In genomic region chr6:36793296-36793912, GRCh38 we compare ENCODE assay signal across 19 cellular contexts. TPM values are rescaled to one million over a fixed set of nuclear protein-coding genes. Genes with fewer than 3 reads are reported as not detected.
DNase-seq lines count a peak whose midpoint lies in the region; ATAC-seq and TF ChIP-seq lines count a peak whose summit lies in the region.
"Had no signal": no experiment of that assay in that cellular context is flagged by ENCODE, and none has a peak within 500 bp of the region (broad histone marks: within the 10 kb centered on the region; RNA-seq: fewer than 3 reads in every experiment).

No MANE protein-coding gene starts in this region.

- CTCF ChIA-PET in activated naive CD4-positive, alpha-beta T cell treated with anti-CD3 and anti-CD28 coated beads, Interleukin-2, amount 10 ng/mL, durations not matched to agents 7 days and 5 days (lab: Charles Lee) = interaction anchor here (0.7 to 15.9 kb wide), 3 partner anchors 11 to 121 kb away, joined by 3 to 488 read pairs (median 13); no protein-coding TSS in a partner anchor
- CTCF ChIA-PET in CD8-positive, alpha-beta T cell (lab: Charles Lee) = no interaction called here

- H3K27ac ChIP-seq in HUES6 (ENCODE audit: low read depth, low read length) = no peak overlapping the region
- H3K27ac ChIP-seq in layer of hippocampus (ENCODE audit: low read depth, low read length) = peak overlapping the region; percentile 46
- H3K27ac ChIP-seq in CD8-positive, alpha-beta T cell (ENCODE audit: low read depth, low read length) = no peak overlapping the region
- H3K27ac ChIP-seq: body of pancreas, coronary artery, right atrium auricular region had no signal

- H3K4me1 ChIP-seq in HUES6 (ENCODE audit: control insufficient read depth, insufficient read depth, low read length) = peaks cover 27% of the 10 kb centered on the region
- H3K4me1 ChIP-seq in CD8-positive, alpha-beta T cell (ENCODE audit: insufficient read depth, low read length) = no peaks in the 10 kb centered on the region
- H3K4me1 ChIP-seq: body of pancreas had no signal

- POLR2A ChIA-PET in CD8-positive, alpha-beta T cell (lab: Charles Lee) = no interaction called here

- no peaks in the 10 kb centered on the region for H3K9me3 ChIP-seq in HUES6 (ENCODE audit: control insufficient read depth, insufficient read depth, low read depth, low read length)
- H3K9me3 ChIP-seq in CD8-positive, alpha-beta T cell (ENCODE audit: low read length) = no peaks in the 10 kb centered on the region
- H3K9me3 ChIP-seq: body of pancreas, right atrium auricular region had no signal

- ATAC-seq in stimulated activated effector memory CD8-positive, alpha-beta T cell treated with anti-CD3 and anti-CD28 coated beads, Interleukin-12 subunit alpha, Interleukin-12 subunit beta, amount 100 ng/mL, for 72 hours = no peak
- no peak for ATAC-seq in CD8-positive, alpha-beta T cell
- ATAC-seq: body of pancreas; HepG2; naive thymus-derived CD8-positive, alpha-beta T cell had no signal

- H3K4me3 Mint-ChIP-seq in brain (no peak overlapping the region), osteocyte (ENCODE audit: unreplicated experiment) (no peak overlapping the region)
- H3K4me3 Mint-ChIP-seq in stimulated activated effector memory CD8-positive, alpha-beta T cell treated with anti-CD3 and anti-CD28 coated beads, Interleukin-12 subunit alpha, Interleukin-12 subunit beta, amount 100 ng/mL, for 72 hours = no peak overlapping the region
- H3K4me3 Mint-ChIP-seq in activated naive CD4-positive, alpha-beta T cell treated with anti-CD3 and anti-CD28 coated beads, Interleukin-2, amount 10 ng/mL, durations not matched to agents 7 days and 5 days = no peak overlapping the region
- no peak overlapping the region for H3K4me3 Mint-ChIP-seq in CD8-positive, alpha-beta T cell
- H3K4me3 Mint-ChIP-seq: activated naive CD8-positive, alpha-beta T cell; activated T-cell treated with anti-CD3 and anti-CD28 coated beads, Interleukin-2, amount 50 U/mL, for 72 hours; naive thymus-derived CD8-positive, alpha-beta T cell had no signal

- no peak for DNase-seq in stimulated activated effector memory CD8-positive, alpha-beta T cell treated with anti-CD3 and anti-CD28 coated beads, Interleukin-12 subunit alpha, Interleukin-12 subunit beta, amount 100 ng/mL, for 72 hours (ENCODE audit: low spot score in 2 of 2)
- no peak for DNase-seq in activated naive CD4-positive, alpha-beta T cell treated with anti-CD3 and anti-CD28 coated beads, Interleukin-2, amount 10 ng/mL, durations not matched to agents 7 days and 5 days
- DNase-seq in activated CD4-positive, alpha-beta T cell treated with anti-CD3 and anti-CD28 coated beads, Interleukin-2, amount 50 U/mL, for 1 hour = no peak
- DNase-seq in osteocyte (ENCODE audit: extremely low spot score, unreplicated experiment) = no peak
- no peak for DNase-seq in CD8-positive, alpha-beta T cell
- DNase-seq: activated CD4-positive, CD25-positive, alpha-beta regulatory T cell; activated T-cell treated with anti-CD3 and anti-CD28 coated beads, Interleukin-2, amount 50 U/mL, for 72 hours; body of pancreas; mesenchymal stem cell; naive thymus-derived CD8-positive, alpha-beta T cell; NCI-H1417 treated with DMSO at 0.1 percent for 48 hours had no signal

- no peaks in the 10 kb centered on the region for H3K36me3 Mint-ChIP-seq in brain
- H3K36me3 Mint-ChIP-seq in stimulated activated effector memory CD8-positive, alpha-beta T cell treated with anti-CD3 and anti-CD28 coated beads, Interleukin-12 subunit alpha, Interleukin-12 subunit beta, amount 100 ng/mL, for 72 hours = no peaks in the 10 kb centered on the region
- no peaks in the 10 kb centered on the region for H3K36me3 Mint-ChIP-seq in activated naive CD4-positive, alpha-beta T cell treated with anti-CD3 and anti-CD28 coated beads, Interleukin-2, amount 10 ng/mL, durations not matched to agents 7 days and 5 days
- H3K36me3 Mint-ChIP-seq in osteocyte (ENCODE audit: unreplicated experiment) = no peaks in the 10 kb centered on the region
- no peaks in the 10 kb centered on the region for H3K36me3 Mint-ChIP-seq in CD8-positive, alpha-beta T cell
- H3K36me3 Mint-ChIP-seq: activated naive CD8-positive, alpha-beta T cell; naive thymus-derived CD8-positive, alpha-beta T cell had no signal

- peak overlapping the region; percentile 18; the same call in 1 of the 2 replicates for H3K4me3 ChIP-seq in HUES6 (ENCODE audit: low read depth, low read length)
- H3K4me3 ChIP-seq in CD8-positive, alpha-beta T cell (ENCODE audit: low read depth, low read length) = no peak overlapping the region
- H3K4me3 ChIP-seq: body of pancreas, coronary artery, right atrium auricular region had no signal

- peak overlapping the region; percentile 23 to 88 (median 64) for H3K27ac Mint-ChIP-seq in brain
- peak overlapping the region; percentile 26 for H3K27ac Mint-ChIP-seq in stimulated activated effector memory CD8-positive, alpha-beta T cell treated with anti-CD3 and anti-CD28 coated beads, Interleukin-12 subunit alpha, Interleukin-12 subunit beta, amount 100 ng/mL, for 72 hours
- no peak overlapping the region for H3K27ac Mint-ChIP-seq in activated naive CD4-positive, alpha-beta T cell treated with anti-CD3 and anti-CD28 coated beads, Interleukin-2, amount 10 ng/mL, durations not matched to agents 7 days and 5 days
- H3K27ac Mint-ChIP-seq in osteocyte (ENCODE audit: unreplicated experiment) = no peak overlapping the region
- H3K27ac Mint-ChIP-seq in CD8-positive, alpha-beta T cell = no peak overlapping the region
- H3K27ac Mint-ChIP-seq: activated naive CD8-positive, alpha-beta T cell; activated T-cell treated with anti-CD3 and anti-CD28 coated beads, Interleukin-2, amount 50 U/mL, for 72 hours had no signal

- intact Hi-C loops in CD8-positive, alpha-beta T cell (cut with DNase I, micrococcal nuclease) = loop anchor here in 1 of 2 experiments (5.0 kb wide), 1 partner anchor 609 kb away; no protein-coding TSS in a partner anchor

- no peak overlapping the region for H3K9ac ChIP-seq in HUES6 (ENCODE audit: low read length)

- no peaks in the 10 kb centered on the region for H3K27me3 ChIP-seq in HUES6 (ENCODE audit: control insufficient read depth, insufficient read depth, low read length)
- H3K27me3 ChIP-seq in layer of hippocampus (ENCODE audit: control insufficient read depth, insufficient read depth, low read length) = peaks cover 2% of the 10 kb centered on the region
- H3K27me3 ChIP-seq in CD8-positive, alpha-beta T cell (ENCODE audit: insufficient read depth, low read length) = no peaks in the 10 kb centered on the region
- H3K27me3 ChIP-seq: body of pancreas, right atrium auricular region had no signal

- no peaks in the 10 kb centered on the region for H3K36me3 ChIP-seq in HUES6 (ENCODE audit: control insufficient read depth, insufficient read depth, low read length)
- no peaks in the 10 kb centered on the region for H3K36me3 ChIP-seq in CD8-positive, alpha-beta T cell (ENCODE audit: insufficient read depth, low read length)

- H3K4me1 Mint-ChIP-seq in brain (peaks cover 69% of the 10 kb centered on the region), osteocyte (ENCODE audit: unreplicated experiment) (peaks cover 3% of the 10 kb centered on the region)
- H3K4me1 Mint-ChIP-seq in stimulated activated effector memory CD8-positive, alpha-beta T cell treated with anti-CD3 and anti-CD28 coated beads, Interleukin-12 subunit alpha, Interleukin-12 subunit beta, amount 100 ng/mL, for 72 hours = no peaks in the 10 kb centered on the region
- peaks cover 10% of the 10 kb centered on the region for H3K4me1 Mint-ChIP-seq in activated naive CD4-positive, alpha-beta T cell treated with anti-CD3 and anti-CD28 coated beads, Interleukin-2, amount 10 ng/mL, durations not matched to agents 7 days and 5 days
- peaks cover 5% of the 10 kb centered on the region for H3K4me1 Mint-ChIP-seq in CD8-positive, alpha-beta T cell (ENCODE audit: low read depth)

- no peaks in the 10 kb centered on the region for H3K9me3 Mint-ChIP-seq in brain
- no peaks in the 10 kb centered on the region for H3K9me3 Mint-ChIP-seq in stimulated activated effector memory CD8-positive, alpha-beta T cell treated with anti-CD3 and anti-CD28 coated beads, Interleukin-12 subunit alpha, Interleukin-12 subunit beta, amount 100 ng/mL, for 72 hours
- H3K9me3 Mint-ChIP-seq in activated naive CD4-positive, alpha-beta T cell treated with anti-CD3 and anti-CD28 coated beads, Interleukin-2, amount 10 ng/mL, durations not matched to agents 7 days and 5 days = no peaks in the 10 kb centered on the region
- H3K9me3 Mint-ChIP-seq in osteocyte (ENCODE audit: unreplicated experiment) = no peaks in the 10 kb centered on the region
- H3K9me3 Mint-ChIP-seq in CD8-positive, alpha-beta T cell = no peaks in the 10 kb centered on the region
- H3K9me3 Mint-ChIP-seq: activated T-cell treated with anti-CD3 and anti-CD28 coated beads, Interleukin-2, amount 50 U/mL, for 72 hours; naive thymus-derived CD8-positive, alpha-beta T cell had no signal

- H3K27me3 Mint-ChIP-seq in brain (no peaks in the 10 kb centered on the region), osteocyte (ENCODE audit: unreplicated experiment) (peaks cover 41% of the 10 kb centered on the region)
- H3K27me3 Mint-ChIP-seq in activated naive CD4-positive, alpha-beta T cell treated with anti-CD3 and anti-CD28 coated beads, Interleukin-2, amount 10 ng/mL, durations not matched to agents 7 days and 5 days = peaks cover 56% of the 10 kb centered on the region
- H3K27me3 Mint-ChIP-seq in CD8-positive, alpha-beta T cell (ENCODE audit: low read depth) = peaks cover 5% of the 10 kb centered on the region
- H3K27me3 Mint-ChIP-seq: activated naive CD8-positive, alpha-beta T cell had no signal

- TF ChIP-seq CTCF in brain (conservative IDR thresholded peaks at IDR 0.05) = no peak
- no peak for TF ChIP-seq CTCF in osteocyte (IDR thresholded peaks at IDR 0.05)
- TF ChIP-seq CTCF in CD8-positive, alpha-beta T cell (IDR thresholded peaks at IDR 0.05) = no peak

RNA-seq across cellular contexts. Expression of gene CPNE5, which starts 45.8 kb away (rescaled TPM):
- 22.9 TPM for polyA plus RNA-seq in brain (ENCODE audit: insufficient read depth, low read depth, low replicate concordance)
- not detected in 2 replicates for total RNA-seq in osteocyte
- under 1 TPM; 0.33 to 0.49 TPM for total RNA-seq in CD8-positive, alpha-beta T cell
- total RNA-seq: H4, HepG2 had no signal

Comparison
In these comparisons a context has a peak if more than half of its experiments do, and no peak if none do; other contexts are left out.
1. H3K27ac Mint-ChIP-seq: peak in brain (5 of 5) and stimulated activated effector memory CD8-positive, alpha-beta T cell treated with anti-CD3 and anti-CD28 coated beads, Interleukin-12 subunit alpha, Interleukin-12 subunit beta, amount 100 ng/mL, for 72 hours (single experiment); none in activated naive CD4-positive, alpha-beta T cell treated with anti-CD3 and anti-CD28 coated beads, Interleukin-2, amount 10 ng/mL, durations not matched to agents 7 days and 5 days (single experiment), osteocyte (single experiment) and CD8-positive, alpha-beta T cell (single experiment).